In the genomic region with DNA sequence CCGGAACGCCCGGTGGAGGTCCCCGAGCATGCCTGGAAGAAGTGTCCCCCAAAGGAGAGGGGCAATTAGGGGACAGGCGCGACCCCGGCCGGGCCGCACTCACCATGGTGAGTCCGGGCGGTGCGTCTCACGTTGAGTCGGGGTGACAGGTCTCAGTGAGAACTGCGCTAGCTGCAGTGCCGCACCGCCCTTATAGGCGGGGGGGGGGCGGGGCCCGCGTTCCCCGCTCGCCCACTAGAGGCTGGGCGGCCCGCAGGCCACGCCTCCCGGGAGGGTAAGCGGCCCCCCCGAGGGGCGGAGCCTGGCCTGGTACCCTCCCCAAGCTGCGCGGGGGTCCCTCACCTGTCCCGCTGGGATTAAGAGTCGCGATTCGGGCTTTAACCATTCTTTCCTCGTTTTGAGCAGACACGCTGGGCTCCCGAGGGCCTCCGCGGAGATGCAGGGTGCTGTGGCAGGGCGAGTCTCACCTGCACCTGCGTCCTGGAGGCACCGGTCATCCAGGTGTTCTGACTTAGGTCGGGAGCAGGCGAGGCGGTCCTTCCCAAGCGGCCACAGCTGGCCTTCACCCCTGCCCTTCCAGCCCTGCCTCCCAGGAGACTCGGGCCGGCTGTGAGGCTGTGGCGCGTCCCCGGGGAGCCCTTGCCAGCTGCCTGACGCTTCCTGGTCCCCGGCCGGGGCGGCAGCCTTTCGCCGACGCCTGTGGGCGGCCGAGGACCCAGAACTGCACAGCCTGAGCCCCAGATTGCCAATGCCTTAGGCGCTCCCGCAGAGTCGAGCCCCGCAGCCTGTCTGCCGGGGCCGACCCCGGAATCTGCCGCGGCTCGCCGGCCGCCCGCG, we compare ENCODE assay signal across 8 cellular contexts. TPM values are rescaled to one million over a fixed set of nuclear protein-coding genes. Genes with fewer than 3 reads are reported as not detected.
A peak's percentile ranks its signal among the peaks of the same experiment; 100 is the strongest.
DNase-seq lines count a peak whose midpoint lies in the region; ATAC-seq and TF ChIP-seq lines count a peak whose summit lies in the region.

Gene TUBA4A, minus strand, starts transcription at position 166 of the 837 bp plus-strand sequence. Its CDS starts 60 bp downstream, at position 106.

- TF ChIP-seq POLR2A in stomach (IDR thresholded peaks at IDR 0.05), result peak in 2 of 4 donors; percentile 80 to 93

- peak within 1 kb of the TSS; percentile 88 to 98 (median 94) for H3K27ac ChIP-seq in stomach

- no peaks in the 10 kb centered on the region for H3K36me3 Mint-ChIP-seq in neural crest cell (ENCODE audit: low read depth)

- TF ChIP-seq CTCF in fibroblast of the aortic adventitia (IDR thresholded peaks at IDR 0.05; ENCODE audit: insufficient read depth, low read length) (no peak), neural crest cell (conservative IDR thresholded peaks at IDR 0.05) (no peak), stomach (IDR thresholded peaks at IDR 0.05) (peak in 2 of 7 experiments; percentile 16 to 28)

- peak; percentile 53 for ATAC-seq in GM21529 (IDR thresholded peaks at IDR 0.05; ENCODE audit: unreplicated experiment)

- no peak for TF ChIP-seq EP300 in stomach (IDR thresholded peaks at IDR 0.05)

- no peaks in the 10 kb centered on the region for H3K9me3 ChIP-seq in stomach

- no peaks in the 10 kb centered on the region for H3K9me3 Mint-ChIP-seq in neural crest cell

- peaks cover 0 to 8% (median 0%) of the 10 kb centered on the region in 3 donors for H3K27me3 ChIP-seq in stomach

- DNase-seq in DMS53 treated with DMSO at 0.1 percent for 48 hours (lab: John Stamatoyannopoulos, UW; ENCODE audit: unreplicated experiment) (peak; percentile 69), KBM-7 (peak; percentile 86), SHP77 (lab: John Stamatoyannopoulos, UW) (peak; percentile 72 to 86), fibroblast of the aortic adventitia (ENCODE audit: low read depth) (peak; percentile 43), neural crest cell (ENCODE audit: low read depth, low spot score) (no peak), stomach (peak; percentile 94)
- peak; percentile 88 for DNase-seq in activated effector memory CD4-positive, alpha-beta T cell treated with Interleukin-2 at 50 U/mL for 16 hours

- H3K4me3 ChIP-seq in fibroblast of the aortic adventitia (ENCODE audit: low read depth, low read length), result peak within 1 kb of the TSS; percentile 70
- peak within 1 kb of the TSS; percentile 59 to 75 (median 72) for H3K4me3 ChIP-seq in stomach

- peaks cover 12 to 18% (median 16%) of the 10 kb centered on the region in 4 donors for H3K36me3 ChIP-seq in stomach

- in situ Hi-C loops in KBM-7 (cut with MboI; ENCODE audit: low pct_unique_long_range_greater_than_20kb, low sequenced_read_pairs), result no loop called here

- intact Hi-C loops in stomach (cut with DNase I; ENCODE audit: low total_unique reads), result no loop called here

- WGBS in stomach, 5 donors, result 0 to 1% (median 1%) methylated on average over 11 to 76 of the region's 76 CpGs

- peaks cover 93% of the 10 kb centered on the region for H3K27me3 Mint-ChIP-seq in neural crest cell (ENCODE audit: low read depth)

- H3K4me1 Mint-ChIP-seq in neural crest cell, result no peaks in the 10 kb centered on the region

- H3K4me3 Mint-ChIP-seq in neural crest cell, result peak within 1 kb of the TSS; percentile 35

- H3K4me1 ChIP-seq in stomach, result peaks cover 56 to 62% (median 58%) of the 10 kb centered on the region in 4 donors

- H3K27ac Mint-ChIP-seq in neural crest cell (ENCODE audit: unreplicated experiment), result no peak within 1 kb of the TSS

RNA-seq across cellular contexts. Expression of gene TUBA4A, which starts in this region (rescaled TPM):
- total RNA-seq in fibroblast of the aortic adventitia (ENCODE audit: low replicate concordance), result 9.7 and 25.6 TPM in 2 replicates
- 0.14 TPM in 1 of 2 replicates, not detected in the other for total RNA-seq in neural crest cell
- 100 to 1,000 TPM in 1 of 5 donors, 10 to 100 TPM in 4; 18.7 to 141 (median 27.2) TPM for total RNA-seq in stomach
- 10 to 100 TPM; 28.9 to 68.8 (median 51.0) TPM for polyA plus RNA-seq in stomach
